Comparison of ENCODE assay signal across 1 cellular context in the genomic region with DNA sequence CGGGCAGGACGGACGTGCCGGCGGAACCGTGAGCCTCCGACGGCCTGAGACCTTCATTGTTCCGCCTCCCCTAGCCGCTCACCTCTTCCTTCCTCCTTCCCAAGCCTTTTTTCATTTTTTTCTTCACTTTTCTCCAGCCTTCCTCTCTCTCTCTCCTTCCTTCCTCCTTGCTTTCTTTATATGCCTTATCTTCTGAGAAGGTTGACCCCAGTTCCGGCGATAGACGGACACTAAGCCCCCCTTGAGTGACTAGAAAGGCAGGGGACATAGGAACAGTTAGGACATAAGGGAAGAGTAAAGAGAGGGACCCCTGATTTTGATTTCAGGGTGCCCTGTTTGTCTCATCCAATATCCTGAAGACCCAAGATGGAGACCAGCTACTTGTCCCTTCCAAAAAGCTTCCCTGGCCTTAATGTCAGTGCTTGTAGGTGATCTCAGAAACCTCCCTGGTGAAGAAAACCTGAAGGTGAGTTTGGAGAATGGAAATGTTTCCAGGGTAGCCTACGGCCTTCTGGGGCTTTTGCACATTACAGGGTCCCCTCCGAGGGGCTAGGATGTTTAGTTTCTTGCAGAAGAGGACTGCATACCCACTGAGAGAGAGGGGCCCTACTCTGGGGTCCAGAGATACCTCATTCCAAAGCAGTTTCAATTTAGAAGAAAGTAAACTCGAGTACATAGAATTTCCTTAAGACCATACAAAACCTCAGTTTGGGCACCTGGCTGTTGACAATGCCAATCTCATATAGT.
TF ChIP-seq lines count a peak whose summit lies in the region.

No MANE protein-coding gene starts in this region.

TF ChIP-seq in K562, 482 proteins besides CTCF, POLR2A, EP300 and RAD21 (continued from another document):
- TF ChIP-seq, protein P1, sequence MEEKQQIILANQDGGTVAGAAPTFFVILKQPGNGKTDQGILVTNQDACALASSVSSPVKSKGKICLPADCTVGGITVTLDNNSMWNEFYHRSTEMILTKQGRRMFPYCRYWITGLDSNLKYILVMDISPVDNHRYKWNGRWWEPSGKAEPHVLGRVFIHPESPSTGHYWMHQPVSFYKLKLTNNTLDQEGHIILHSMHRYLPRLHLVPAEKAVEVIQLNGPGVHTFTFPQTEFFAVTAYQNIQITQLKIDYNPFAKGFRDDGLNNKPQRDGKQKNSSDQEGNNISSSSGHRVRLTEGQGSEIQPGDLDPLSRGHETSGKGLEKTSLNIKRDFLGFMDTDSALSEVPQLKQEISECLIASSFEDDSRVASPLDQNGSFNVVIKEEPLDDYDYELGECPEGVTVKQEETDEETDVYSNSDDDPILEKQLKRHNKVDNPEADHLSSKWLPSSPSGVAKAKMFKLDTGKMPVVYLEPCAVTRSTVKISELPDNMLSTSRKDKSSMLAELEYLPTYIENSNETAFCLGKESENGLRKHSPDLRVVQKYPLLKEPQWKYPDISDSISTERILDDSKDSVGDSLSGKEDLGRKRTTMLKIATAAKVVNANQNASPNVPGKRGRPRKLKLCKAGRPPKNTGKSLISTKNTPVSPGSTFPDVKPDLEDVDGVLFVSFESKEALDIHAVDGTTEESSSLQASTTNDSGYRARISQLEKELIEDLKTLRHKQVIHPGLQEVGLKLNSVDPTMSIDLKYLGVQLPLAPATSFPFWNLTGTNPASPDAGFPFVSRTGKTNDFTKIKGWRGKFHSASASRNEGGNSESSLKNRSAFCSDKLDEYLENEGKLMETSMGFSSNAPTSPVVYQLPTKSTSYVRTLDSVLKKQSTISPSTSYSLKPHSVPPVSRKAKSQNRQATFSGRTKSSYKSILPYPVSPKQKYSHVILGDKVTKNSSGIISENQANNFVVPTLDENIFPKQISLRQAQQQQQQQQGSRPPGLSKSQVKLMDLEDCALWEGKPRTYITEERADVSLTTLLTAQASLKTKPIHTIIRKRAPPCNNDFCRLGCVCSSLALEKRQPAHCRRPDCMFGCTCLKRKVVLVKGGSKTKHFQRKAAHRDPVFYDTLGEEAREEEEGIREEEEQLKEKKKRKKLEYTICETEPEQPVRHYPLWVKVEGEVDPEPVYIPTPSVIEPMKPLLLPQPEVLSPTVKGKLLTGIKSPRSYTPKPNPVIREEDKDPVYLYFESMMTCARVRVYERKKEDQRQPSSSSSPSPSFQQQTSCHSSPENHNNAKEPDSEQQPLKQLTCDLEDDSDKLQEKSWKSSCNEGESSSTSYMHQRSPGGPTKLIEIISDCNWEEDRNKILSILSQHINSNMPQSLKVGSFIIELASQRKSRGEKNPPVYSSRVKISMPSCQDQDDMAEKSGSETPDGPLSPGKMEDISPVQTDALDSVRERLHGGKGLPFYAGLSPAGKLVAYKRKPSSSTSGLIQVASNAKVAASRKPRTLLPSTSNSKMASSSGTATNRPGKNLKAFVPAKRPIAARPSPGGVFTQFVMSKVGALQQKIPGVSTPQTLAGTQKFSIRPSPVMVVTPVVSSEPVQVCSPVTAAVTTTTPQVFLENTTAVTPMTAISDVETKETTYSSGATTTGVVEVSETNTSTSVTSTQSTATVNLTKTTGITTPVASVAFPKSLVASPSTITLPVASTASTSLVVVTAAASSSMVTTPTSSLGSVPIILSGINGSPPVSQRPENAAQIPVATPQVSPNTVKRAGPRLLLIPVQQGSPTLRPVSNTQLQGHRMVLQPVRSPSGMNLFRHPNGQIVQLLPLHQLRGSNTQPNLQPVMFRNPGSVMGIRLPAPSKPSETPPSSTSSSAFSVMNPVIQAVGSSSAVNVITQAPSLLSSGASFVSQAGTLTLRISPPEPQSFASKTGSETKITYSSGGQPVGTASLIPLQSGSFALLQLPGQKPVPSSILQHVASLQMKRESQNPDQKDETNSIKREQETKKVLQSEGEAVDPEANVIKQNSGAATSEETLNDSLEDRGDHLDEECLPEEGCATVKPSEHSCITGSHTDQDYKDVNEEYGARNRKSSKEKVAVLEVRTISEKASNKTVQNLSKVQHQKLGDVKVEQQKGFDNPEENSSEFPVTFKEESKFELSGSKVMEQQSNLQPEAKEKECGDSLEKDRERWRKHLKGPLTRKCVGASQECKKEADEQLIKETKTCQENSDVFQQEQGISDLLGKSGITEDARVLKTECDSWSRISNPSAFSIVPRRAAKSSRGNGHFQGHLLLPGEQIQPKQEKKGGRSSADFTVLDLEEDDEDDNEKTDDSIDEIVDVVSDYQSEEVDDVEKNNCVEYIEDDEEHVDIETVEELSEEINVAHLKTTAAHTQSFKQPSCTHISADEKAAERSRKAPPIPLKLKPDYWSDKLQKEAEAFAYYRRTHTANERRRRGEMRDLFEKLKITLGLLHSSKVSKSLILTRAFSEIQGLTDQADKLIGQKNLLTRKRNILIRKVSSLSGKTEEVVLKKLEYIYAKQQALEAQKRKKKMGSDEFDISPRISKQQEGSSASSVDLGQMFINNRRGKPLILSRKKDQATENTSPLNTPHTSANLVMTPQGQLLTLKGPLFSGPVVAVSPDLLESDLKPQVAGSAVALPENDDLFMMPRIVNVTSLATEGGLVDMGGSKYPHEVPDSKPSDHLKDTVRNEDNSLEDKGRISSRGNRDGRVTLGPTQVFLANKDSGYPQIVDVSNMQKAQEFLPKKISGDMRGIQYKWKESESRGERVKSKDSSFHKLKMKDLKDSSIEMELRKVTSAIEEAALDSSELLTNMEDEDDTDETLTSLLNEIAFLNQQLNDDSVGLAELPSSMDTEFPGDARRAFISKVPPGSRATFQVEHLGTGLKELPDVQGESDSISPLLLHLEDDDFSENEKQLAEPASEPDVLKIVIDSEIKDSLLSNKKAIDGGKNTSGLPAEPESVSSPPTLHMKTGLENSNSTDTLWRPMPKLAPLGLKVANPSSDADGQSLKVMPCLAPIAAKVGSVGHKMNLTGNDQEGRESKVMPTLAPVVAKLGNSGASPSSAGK (IDR thresholded peaks at IDR 0.05): peak; percentile 45; the same call in 1 of the 2 replicates
- 0 out of 2 replicates have a peak, but pooled peaks have one; percentile 13 for TF ChIP-seq KLF13 (tag; IDR thresholded peaks at IDR 0.05; ENCODE audit: borderline replicate concordance, low read depth)
- TF ChIP-seq EP400 (IDR thresholded peaks at IDR 0.05): 0 out of 2 replicates have a peak, but pooled peaks have one; percentile 5
- TF ChIP-seq NCOA6 (IDR thresholded peaks at IDR 0.05): peak; percentile 93
- peak; percentile 17; the same call in 1 of the 2 replicates for TF ChIP-seq LCOR (CRISPR knock-in tag; IDR thresholded peaks at IDR 0.05)
- no peak for TF ChIP-seq TARDBP (IDR thresholded peaks at IDR 0.05)
- TF ChIP-seq, protein P2, sequence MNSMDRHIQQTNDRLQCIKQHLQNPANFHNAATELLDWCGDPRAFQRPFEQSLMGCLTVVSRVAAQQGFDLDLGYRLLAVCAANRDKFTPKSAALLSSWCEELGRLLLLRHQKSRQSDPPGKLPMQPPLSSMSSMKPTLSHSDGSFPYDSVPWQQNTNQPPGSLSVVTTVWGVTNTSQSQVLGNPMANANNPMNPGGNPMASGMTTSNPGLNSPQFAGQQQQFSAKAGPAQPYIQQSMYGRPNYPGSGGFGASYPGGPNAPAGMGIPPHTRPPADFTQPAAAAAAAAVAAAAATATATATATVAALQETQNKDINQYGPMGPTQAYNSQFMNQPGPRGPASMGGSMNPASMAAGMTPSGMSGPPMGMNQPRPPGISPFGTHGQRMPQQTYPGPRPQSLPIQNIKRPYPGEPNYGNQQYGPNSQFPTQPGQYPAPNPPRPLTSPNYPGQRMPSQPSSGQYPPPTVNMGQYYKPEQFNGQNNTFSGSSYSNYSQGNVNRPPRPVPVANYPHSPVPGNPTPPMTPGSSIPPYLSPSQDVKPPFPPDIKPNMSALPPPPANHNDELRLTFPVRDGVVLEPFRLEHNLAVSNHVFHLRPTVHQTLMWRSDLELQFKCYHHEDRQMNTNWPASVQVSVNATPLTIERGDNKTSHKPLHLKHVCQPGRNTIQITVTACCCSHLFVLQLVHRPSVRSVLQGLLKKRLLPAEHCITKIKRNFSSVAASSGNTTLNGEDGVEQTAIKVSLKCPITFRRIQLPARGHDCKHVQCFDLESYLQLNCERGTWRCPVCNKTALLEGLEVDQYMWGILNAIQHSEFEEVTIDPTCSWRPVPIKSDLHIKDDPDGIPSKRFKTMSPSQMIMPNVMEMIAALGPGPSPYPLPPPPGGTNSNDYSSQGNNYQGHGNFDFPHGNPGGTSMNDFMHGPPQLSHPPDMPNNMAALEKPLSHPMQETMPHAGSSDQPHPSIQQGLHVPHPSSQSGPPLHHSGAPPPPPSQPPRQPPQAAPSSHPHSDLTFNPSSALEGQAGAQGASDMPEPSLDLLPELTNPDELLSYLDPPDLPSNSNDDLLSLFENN (IDR thresholded peaks at IDR 0.05; ENCODE audit: low read depth in 2 of 2, low read length in 2 of 2): no peak
- peak; percentile 8; the same call in 1 of the 2 replicates for TF ChIP-seq SMARCE1 (IDR thresholded peaks at IDR 0.05)
- no peak for TF ChIP-seq GABPB2 (CRISPR knock-in tag; conservative IDR thresholded peaks at IDR 0.05)
- peak; percentile 12; the same call in 1 of the 2 replicates for TF ChIP-seq BACH1 (tag; IDR thresholded peaks at IDR 0.05)
- TF ChIP-seq ZNF668 (CRISPR knock-in tag; IDR thresholded peaks at IDR 0.05): no peak
- TF ChIP-seq, protein P3, sequence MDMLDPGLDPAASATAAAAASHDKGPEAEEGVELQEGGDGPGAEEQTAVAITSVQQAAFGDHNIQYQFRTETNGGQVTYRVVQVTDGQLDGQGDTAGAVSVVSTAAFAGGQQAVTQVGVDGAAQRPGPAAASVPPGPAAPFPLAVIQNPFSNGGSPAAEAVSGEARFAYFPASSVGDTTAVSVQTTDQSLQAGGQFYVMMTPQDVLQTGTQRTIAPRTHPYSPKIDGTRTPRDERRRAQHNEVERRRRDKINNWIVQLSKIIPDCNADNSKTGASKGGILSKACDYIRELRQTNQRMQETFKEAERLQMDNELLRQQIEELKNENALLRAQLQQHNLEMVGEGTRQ (CRISPR knock-in tag; IDR thresholded peaks at IDR 0.05): no peak
- TF ChIP-seq GATAD2B (IDR thresholded peaks at IDR 0.05; ENCODE audit: borderline replicate concordance): no peak
- TF ChIP-seq TOE1 (IDR thresholded peaks at IDR 0.05; ENCODE audit: borderline replicate concordance): peak; percentile 42; the same call in 1 of the 2 replicates
- TF ChIP-seq TOE1 (CRISPR knock-in tag; IDR thresholded peaks at IDR 0.05; ENCODE audit: borderline replicate concordance, low read depth): no peak
- peak; percentile 11 for TF ChIP-seq PHF20 (IDR thresholded peaks at IDR 0.05; ENCODE audit: partially characterized antibody)
- no peak for TF ChIP-seq ATF1 (CRISPR knock-in tag; IDR thresholded peaks at IDR 0.05)
- TF ChIP-seq ATF1 (tag; IDR thresholded peaks at IDR 0.05): 0 out of 2 replicates have a peak, but pooled peaks have one; percentile 33
- 0 out of 4 replicates have a peak, but pooled peaks of 1 of the 2 experiments have one; percentile 18 for TF ChIP-seq ARNT (IDR thresholded peaks at IDR 0.05)
- TF ChIP-seq, protein P4, sequence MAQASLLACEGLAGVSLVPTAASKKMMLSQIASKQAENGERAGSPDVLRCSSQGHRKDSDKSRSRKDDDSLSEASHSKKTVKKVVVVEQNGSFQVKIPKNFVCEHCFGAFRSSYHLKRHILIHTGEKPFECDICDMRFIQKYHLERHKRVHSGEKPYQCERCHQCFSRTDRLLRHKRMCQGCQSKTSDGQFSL (CRISPR knock-in tag; IDR thresholded peaks at IDR 0.05): no peak
- TF ChIP-seq, protein P4 (tag; IDR thresholded peaks at IDR 0.05): 0 out of 4 replicates have a peak, but pooled peaks of 1 of the 2 experiments have one; percentile 0
- no peak for TF ChIP-seq ZFP30 (CRISPR knock-in tag; IDR thresholded peaks at IDR 0.05; ENCODE audit: borderline replicate concordance)
- TF ChIP-seq, protein P5, sequence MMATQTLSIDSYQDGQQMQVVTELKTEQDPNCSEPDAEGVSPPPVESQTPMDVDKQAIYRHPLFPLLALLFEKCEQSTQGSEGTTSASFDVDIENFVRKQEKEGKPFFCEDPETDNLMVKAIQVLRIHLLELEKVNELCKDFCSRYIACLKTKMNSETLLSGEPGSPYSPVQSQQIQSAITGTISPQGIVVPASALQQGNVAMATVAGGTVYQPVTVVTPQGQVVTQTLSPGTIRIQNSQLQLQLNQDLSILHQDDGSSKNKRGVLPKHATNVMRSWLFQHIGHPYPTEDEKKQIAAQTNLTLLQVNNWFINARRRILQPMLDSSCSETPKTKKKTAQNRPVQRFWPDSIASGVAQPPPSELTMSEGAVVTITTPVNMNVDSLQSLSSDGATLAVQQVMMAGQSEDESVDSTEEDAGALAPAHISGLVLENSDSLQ (IDR thresholded peaks at IDR 0.05): 0 out of 2 replicates have a peak, but pooled peaks have one; percentile 8
- TF ChIP-seq, protein P6, sequence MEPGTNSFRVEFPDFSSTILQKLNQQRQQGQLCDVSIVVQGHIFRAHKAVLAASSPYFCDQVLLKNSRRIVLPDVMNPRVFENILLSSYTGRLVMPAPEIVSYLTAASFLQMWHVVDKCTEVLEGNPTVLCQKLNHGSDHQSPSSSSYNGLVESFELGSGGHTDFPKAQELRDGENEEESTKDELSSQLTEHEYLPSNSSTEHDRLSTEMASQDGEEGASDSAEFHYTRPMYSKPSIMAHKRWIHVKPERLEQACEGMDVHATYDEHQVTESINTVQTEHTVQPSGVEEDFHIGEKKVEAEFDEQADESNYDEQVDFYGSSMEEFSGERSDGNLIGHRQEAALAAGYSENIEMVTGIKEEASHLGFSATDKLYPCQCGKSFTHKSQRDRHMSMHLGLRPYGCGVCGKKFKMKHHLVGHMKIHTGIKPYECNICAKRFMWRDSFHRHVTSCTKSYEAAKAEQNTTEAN (CRISPR knock-in tag; IDR thresholded peaks at IDR 0.05): no peak
